ENCODE assay signal across 28 cellular contexts in genomic region chr11:67010296-67010905, GRCh38. TPM values are rescaled to one million over a fixed set of nuclear protein-coding genes. Genes with fewer than 3 reads are reported as not detected.
"Had no signal": no experiment of that assay in that cellular context is flagged by ENCODE, and none has a peak within 500 bp of the region (broad histone marks: within the 10 kb centered on the region; RNA-seq: fewer than 3 reads in every experiment).

No MANE protein-coding gene starts in this region.

- H3K27ac ChIP-seq: adrenal gland, SJSA1 had no signal

- H3K36me3 ChIP-seq: adrenal gland, MG63, SJSA1 had no signal

- H3K27me3 ChIP-seq: adrenal gland, MG63, SJSA1 had no signal

- H3K4me1 ChIP-seq: adrenal gland, SJSA1 had no signal

- H3K9me3 ChIP-seq: adrenal gland, MG63, SJSA1 had no signal

- H3K4me3 ChIP-seq: adrenal gland, MG63, SJSA1 had no signal

- DNase-seq: activated CD4-positive, alpha-beta memory T cell treated with anti-CD3 and anti-CD28 coated beads for 36 hours; activated CD4-positive, alpha-beta T cell treated with anti-CD3 and anti-CD28 coated beads, Interleukin-2, amount 10 ng/mL, durations not matched to agents 7 days and 5 days; activated CD4-positive, CD25-positive, alpha-beta regulatory T cell; activated gamma-delta T cell treated with Interleukin-2 at 50 U/mL for 16 hours; activated naive CD4-positive, alpha-beta T cell treated with anti-CD3 and anti-CD28 coated beads, Interleukin-2, amount 50 U/mL, for 16 hours; activated naive CD8-positive, alpha-beta T cell treated with anti-CD3 and anti-CD28 coated beads, Interleukin-2, amount 10 ng/mL, durations not matched to agents 7 days and 5 days; activated T-cell treated with anti-CD3 and anti-CD28 coated beads, Interleukin-2, amount 50 U/mL, for 72 hours; adrenal gland; anterior cingulate cortex; MG63; MV-4-11; NCI-H1092 treated with DMSO at 0.1 percent for 48 hours; NCI-H1417 treated with DMSO at 0.1 percent for 48 hours; NCI-H1694; NCI-H2029 treated with DMSO at 0.1 percent for 48 hours; NCI-H510A treated with DMSO at 0.1 percent for 48 hours; NCI-H69; NK-92 treated with Interleukin-12 subunit alpha and Interleukin-12 subunit beta, amount 100 ng/mL, for 24 hours; OCI-M1; RPMI8226; SHP77; T-cell had no signal

- ATAC-seq: activated T-cell treated with anti-CD3 and anti-CD28 coated beads, Interleukin-2, amount 50 U/mL, for 72 hours; Panc1; T-cell had no signal

RNA-seq across cellular contexts. Expression of gene SYT12, which starts 12.5 kb away (rescaled TPM):
- total RNA-seq: activated CD4-positive, alpha-beta memory T cell treated with anti-CD3 and anti-CD28 coated beads for 36 hours; activated CD4-positive, alpha-beta T cell treated with anti-CD3 and anti-CD28 coated beads, Interleukin-2, amount 10 ng/mL, durations not matched to agents 7 days and 5 days; activated CD8-positive, alpha-beta memory T cell treated with anti-CD3 and anti-CD28 coated beads for 36 hours; activated naive CD8-positive, alpha-beta T cell treated with anti-CD3 and anti-CD28 coated beads, Interleukin-2, amount 10 ng/mL, durations not matched to agents 7 days and 5 days; activated T-cell treated with anti-CD3 and anti-CD28 coated beads, Interleukin-2, amount 50 U/mL, for 72 hours; activated T-helper 2 cell treated with anti-CD3 and anti-CD28 coated beads, Interferon-gamma antibody, Interleukin-2, Interleukin-4, amounts not matched to agents 10 μg/mL and 5 μg/mL and 100 μg/mL, durations not matched to agents 14 hours and 24 hours and 36 hours; T-helper 2 cell treated with Interferon-gamma antibody and Interleukin-4, amounts not matched to agents 100 ng/mL and 5 ng/mL, for 36 hours had no signal

RNA-seq across cellular contexts. Expression of gene C11orf86, which starts 35.3 kb away (rescaled TPM):
- total RNA-seq: activated CD4-positive, alpha-beta memory T cell treated with anti-CD3 and anti-CD28 coated beads for 36 hours; activated CD4-positive, alpha-beta T cell treated with anti-CD3 and anti-CD28 coated beads, Interleukin-2, amount 10 ng/mL, durations not matched to agents 7 days and 5 days; activated CD8-positive, alpha-beta memory T cell treated with anti-CD3 and anti-CD28 coated beads for 36 hours; activated naive CD8-positive, alpha-beta T cell treated with anti-CD3 and anti-CD28 coated beads, Interleukin-2, amount 10 ng/mL, durations not matched to agents 7 days and 5 days; activated T-cell treated with anti-CD3 and anti-CD28 coated beads, Interleukin-2, amount 50 U/mL, for 72 hours; activated T-helper 2 cell treated with anti-CD3 and anti-CD28 coated beads, Interferon-gamma antibody, Interleukin-2, Interleukin-4, amounts not matched to agents 10 μg/mL and 5 μg/mL and 100 μg/mL, durations not matched to agents 14 hours and 24 hours and 36 hours; cardiac septum; SJSA1; T-cell; T-helper 2 cell treated with Interferon-gamma antibody and Interleukin-4, amounts not matched to agents 100 ng/mL and 5 ng/mL, for 36 hours had no signal

RNA-seq across cellular contexts. Expression of gene RHOD, which starts 46.2 kb away (rescaled TPM):
- total RNA-seq: SJSA1; T-helper 2 cell treated with Interferon-gamma antibody and Interleukin-4, amounts not matched to agents 100 ng/mL and 5 ng/mL, for 36 hours had no signal
